Comparison of ENCODE assay signal across 8 cellular contexts in genomic region chr11:124672531-124673215, GRCh38. TPM values are rescaled to one million over a fixed set of nuclear protein-coding genes. Genes with fewer than 3 reads are reported as not detected.
DNase-seq lines count a peak whose midpoint lies in the region; ATAC-seq and TF ChIP-seq lines count a peak whose summit lies in the region.

No MANE protein-coding gene starts in this region.

- DNase-seq in Panc1 (ENCODE audit: low read depth, low spot score) = no peak
- no peak for DNase-seq in endothelial cell (ENCODE audit: low spot score)
- DNase-seq in osteocyte (ENCODE audit: extremely low spot score, unreplicated experiment) = no peak
- no peak for DNase-seq in LoVo (ENCODE audit: low spot score)
- no peak for DNase-seq in DMS114 treated with DMSO at 0.1 percent for 48 hours (lab: John Stamatoyannopoulos, UW; ENCODE audit: unreplicated experiment)
- no peak for DNase-seq in activated effector memory CD4-positive, alpha-beta T cell treated with Interleukin-2 at 50 U/mL for 16 hours

- H3K4me3 ChIP-seq in DOHH2 (ENCODE audit: low read length) = peak overlapping the region; percentile 84
- peak overlapping the region; percentile 67 to 75 for H3K4me3 ChIP-seq in Panc1 (ENCODE audit: low read depth in 2 of 2, low read length in 2 of 2)

- CTCF ChIA-PET in Panc1 (lab: Charles Lee) = interaction anchor here (1.6 kb wide), 1 partner anchor 193 kb away, joined by 8 read pairs; the partner anchor contains the start of gene ROBO3

- peak overlapping the region; percentile 82 for H3K27ac Mint-ChIP-seq in endothelial cell (ENCODE audit: unreplicated experiment)
- H3K27ac Mint-ChIP-seq in osteocyte (ENCODE audit: unreplicated experiment) = peak overlapping the region; percentile 68

- in situ Hi-C loops in Panc1 (cut with HindIII; ENCODE audit: low pct_unique_long_range_greater_than_20kb, low sequenced_read_pairs) = no loop called here

- peak overlapping the region; percentile 87 for H3K4me2 ChIP-seq in DOHH2 (ENCODE audit: low read length)

- ATAC-seq in Panc1 (no peak), HG02840 (IDR thresholded peaks at IDR 0.05; ENCODE audit: low FRiP score, unreplicated experiment) (no peak)

- H3K4me1 ChIP-seq in DOHH2 (ENCODE audit: control insufficient read depth, low read length) (peaks cover 46% of the 10 kb centered on the region), Panc1 (ENCODE audit: control insufficient read depth, insufficient read depth, low read length) (peaks cover 13% of the 10 kb centered on the region)

- H3K4me3 Mint-ChIP-seq in endothelial cell (ENCODE audit: unreplicated experiment) (peak overlapping the region; percentile 80), osteocyte (ENCODE audit: unreplicated experiment) (peak overlapping the region; percentile 93)

- H3K27me3 Mint-ChIP-seq in endothelial cell (ENCODE audit: unreplicated experiment) = no peaks in the 10 kb centered on the region
- no peaks in the 10 kb centered on the region for H3K27me3 Mint-ChIP-seq in osteocyte (ENCODE audit: unreplicated experiment)

- TF ChIP-seq CTCF in DOHH2 (IDR thresholded peaks at IDR 0.05; ENCODE audit: low read depth, low read length, poor library complexity, severe bottlenecking) (no peak), Panc1 (IDR thresholded peaks at IDR 0.05) (no peak), endothelial cell (IDR thresholded peaks at IDR 0.05; ENCODE audit: unreplicated experiment) (no peak), osteocyte (IDR thresholded peaks at IDR 0.05) (no peak)

- H3K9me3 ChIP-seq in DOHH2 (ENCODE audit: control insufficient read depth, insufficient read depth, low read length) (no peaks in the 10 kb centered on the region), Panc1 (ENCODE audit: control insufficient read depth, insufficient read depth, low read depth, low read length) (no peaks in the 10 kb centered on the region)

- POLR2A ChIA-PET in Panc1 (lab: Charles Lee) = no interaction called here

- H3K36me3 Mint-ChIP-seq in endothelial cell (ENCODE audit: low read depth, unreplicated experiment) (peaks cover 4% of the 10 kb centered on the region), osteocyte (ENCODE audit: unreplicated experiment) (no peaks in the 10 kb centered on the region)

- 0 out of 2 replicates have a peak, but pooled peaks cover 10% of the 10 kb centered on the region for H3F3A ChIP-seq in DOHH2 (ENCODE audit: control insufficient read depth, insufficient read depth)

- intact Hi-C loops in Panc1 (cut with micrococcal nuclease; ENCODE audit: unreplicated experiment) = no loop called here

- peaks cover 12% of the 10 kb centered on the region for H3K79me2 ChIP-seq in DOHH2 (ENCODE audit: control insufficient read depth, low read length)

- H4K20me1 ChIP-seq in DOHH2 (ENCODE audit: control insufficient read depth, insufficient read depth, low read depth, low read length) = no peaks in the 10 kb centered on the region

- H3K27me3 ChIP-seq in DOHH2 (ENCODE audit: control insufficient read depth, low read length) (no peaks in the 10 kb centered on the region), Panc1 (ENCODE audit: control insufficient read depth, insufficient read depth, low read length) (no peaks in the 10 kb centered on the region)

- H3K36me3 ChIP-seq in DOHH2 (ENCODE audit: control insufficient read depth, low read length) = no peaks in the 10 kb centered on the region
- no peaks in the 10 kb centered on the region for H3K36me3 ChIP-seq in Panc1 (ENCODE audit: control insufficient read depth, insufficient read depth, low read length)

- H3K4me1 Mint-ChIP-seq in endothelial cell (ENCODE audit: unreplicated experiment) = peaks cover 20% of the 10 kb centered on the region
- peaks cover 12% of the 10 kb centered on the region for H3K4me1 Mint-ChIP-seq in osteocyte (ENCODE audit: unreplicated experiment)

- H3K9me2 ChIP-seq in DOHH2 (replicated peaks; ENCODE audit: control insufficient read depth, low read length) = no peaks in the 10 kb centered on the region

- H3K9me3 Mint-ChIP-seq in endothelial cell (ENCODE audit: unreplicated experiment) (no peaks in the 10 kb centered on the region), osteocyte (ENCODE audit: unreplicated experiment) (no peaks in the 10 kb centered on the region)

- no peak overlapping the region for H3K27ac ChIP-seq in DOHH2 (ENCODE audit: low read depth, low read length)
- H3K27ac ChIP-seq in Panc1 (ENCODE audit: low read length) = peak overlapping the region; percentile 93

- BruUV-seq in Panc1 (replicated peaks; lab: Mats Ljungman, UMichigan) = no TSS peak

RNA-seq across cellular contexts. Expression of gene SIAE, which starts 0.9 kb away (rescaled TPM):
- total RNA-seq in Panc1 (2021; ENCODE audit: unreplicated experiment) (14.9 TPM), endothelial cell (ENCODE audit: unreplicated experiment) (11.4 TPM), osteocyte (13.8 and 18.5 TPM in 2 replicates)
- 9.7 TPM for polyA plus RNA-seq in Panc1 (2012; ENCODE audit: insufficient read length)

RNA-seq across cellular contexts. Expression of gene SPA17, which starts 1.0 kb away (rescaled TPM):
- total RNA-seq in Panc1 (2021; ENCODE audit: unreplicated experiment) (10.1 TPM), endothelial cell (ENCODE audit: unreplicated experiment) (4.3 TPM), osteocyte (3.7 and 4.7 TPM in 2 replicates)
- polyA plus RNA-seq in Panc1 (2012; ENCODE audit: insufficient read length) = 5.1 TPM

RNA-seq across cellular contexts. Expression of gene TBRG1, which starts 50.0 kb away (rescaled TPM):
- total RNA-seq in Panc1 (2021; ENCODE audit: unreplicated experiment) (35.0 TPM), endothelial cell (ENCODE audit: unreplicated experiment) (87.3 TPM), osteocyte (34.8 and 37.4 TPM in 2 replicates)
- polyA plus RNA-seq in Panc1 (2012; ENCODE audit: insufficient read length) = 36.5 TPM
